Comparison of ENCODE assay signal across 9 cellular contexts in genomic region chr19:19628499-19629134, GRCh38. TPM values are rescaled to one million over a fixed set of nuclear protein-coding genes. Genes with fewer than 3 reads are reported as not detected.
A peak's percentile ranks its signal among the peaks of the same experiment; 100 is the strongest.
DNase-seq lines count a peak whose midpoint lies in the region; ATAC-seq, FAIRE-seq and TF ChIP-seq lines count a peak whose summit lies in the region.
"Had no signal": no experiment of that assay in that cellular context is flagged by ENCODE, and none has a peak within 500 bp of the region (broad histone marks: within the 10 kb centered on the region; RNA-seq: fewer than 3 reads in every experiment).

No MANE protein-coding gene starts in this region.

- 9% methylated on average over 52 of the region's 52 CpGs for WGBS in GM12878 (ENCODE audit: insufficient coverage, insufficient replicate concordance, low lambda C conversion rate, missing lambda C conversion rate)

- CTCF ChIA-PET in GM12878 (lab: Yijun Ruan, JAX) = interaction anchor here (0.6 kb wide), 1 partner anchor 259 kb away, joined by 3 read pairs; no protein-coding TSS in a partner anchor

- H3K79me2 ChIP-seq in SU-DHL-6 (ENCODE audit: insufficient read depth, low read length) (no peaks in the 10 kb centered on the region), GM12878 (ENCODE audit: control insufficient read depth, insufficient read depth, low read length) (no peaks in the 10 kb centered on the region), keratinocyte (ENCODE audit: control insufficient read depth, insufficient read depth, low read length) (peaks cover 3% of the 10 kb centered on the region)

- dilution Hi-C loops in keratinocyte (cut with MboI; ENCODE audit: extremely low pct_ligation_motif_present, low sequenced_read_pairs) = no loop called here

- RAD21 ChIA-PET in GM12878 (lab: Charles Lee; ENCODE audit: unreplicated experiment) = interaction anchor here (0.6 to 0.8 kb wide), 3 partner anchors 11 to 473 kb away, joined by 3 to 4 read pairs (median 3); no protein-coding TSS in a partner anchor

- H3K4me1 ChIP-seq in GM12878 (ENCODE audit: control insufficient read depth, insufficient read depth, low read length) = 0 out of 2 replicates have a peak, but pooled peaks cover 5% of the 10 kb centered on the region
- H3K4me1 ChIP-seq in keratinocyte (ENCODE audit: control insufficient read depth, extremely low read depth, insufficient read depth, low read length) = peaks cover 5% of the 10 kb centered on the region
- H3K4me1 ChIP-seq: SJSA1 had no signal

- TF ChIP-seq POLR2A in GM12878 (IDR thresholded peaks at IDR 0.05; ENCODE audit: low read depth, low read length) = peak; percentile 16; the same call in 1 of the 2 replicates

- no TSS peak for BruUV-seq in GM12878 (replicated peaks; lab: Mats Ljungman, UMichigan)

- DNase-seq in GM12878 (ENCODE audit: low read depth, low spot score) (no peak), keratinocyte (ENCODE audit: low read depth, low spot score) (peak; percentile 60), GM19239 (ENCODE audit: insufficient read length, low spot score) (no peak)
- peak; percentile 65 for DNase-seq in stimulated activated CD8-positive, alpha-beta memory T cell treated with anti-CD3 and anti-CD28 coated beads, Interleukin-4, amount 100 ng/mL, for 48 hours

- H3K9ac ChIP-seq in SU-DHL-6 (ENCODE audit: low read length) (peak overlapping the region; percentile 83), GM12878 (ENCODE audit: control insufficient read depth, insufficient read depth, low read length) (peak overlapping the region; percentile 21; the same call in 1 of the 2 replicates), keratinocyte (ENCODE audit: control insufficient read depth, extremely low read depth, insufficient read depth, low read length) (peak overlapping the region; percentile 79)

- H3K27me3 ChIP-seq in SU-DHL-6 (ENCODE audit: low read length) (no peaks in the 10 kb centered on the region), GM12878 (replicated peaks in 1 of 2; ENCODE audit: control insufficient read depth in 2 of 2, insufficient read depth in 2 of 2, low read length in 1 of 2) (no peaks in the 10 kb centered on the region), keratinocyte (ENCODE audit: control insufficient read depth, extremely low read depth, insufficient read depth, low read length) (no peaks in the 10 kb centered on the region)
- H3K27me3 ChIP-seq: SJSA1 had no signal

- intact Hi-C loops in GM12878 (cut with micrococcal nuclease; ENCODE audit: unreplicated experiment) = no loop called here

- SMC1A ChIA-PET in GM12878 (lab: Charles Lee; ENCODE audit: uncharacterized antibody, unreplicated experiment) = interaction anchor here (0.6 to 1.3 kb wide), 4 partner anchors 32 to 97 kb away, joined by 4 to 5 read pairs (median 4); no protein-coding TSS in a partner anchor

- peak overlapping the region; percentile 71 for H3K4me2 ChIP-seq in SU-DHL-6 (ENCODE audit: low read depth, low read length, poor library complexity, severe bottlenecking)
- peak overlapping the region; percentile 82 for H3K4me2 ChIP-seq in GM12878 (ENCODE audit: control insufficient read depth, insufficient read depth)
- peak overlapping the region; percentile 73 for H3K4me2 ChIP-seq in keratinocyte (ENCODE audit: control insufficient read depth, extremely low read depth, insufficient read depth, low read depth, low read length)

- TF ChIP-seq CTCF in SU-DHL-6 (IDR thresholded peaks at IDR 0.05; ENCODE audit: insufficient read depth, low read length, poor library complexity, severe bottlenecking) (no peak), GM12878 (IDR thresholded peaks at IDR 0.05 in 2 of 3, conservative IDR thresholded peaks at IDR 0.05 in 1 of 3; ENCODE audit: control insufficient read depth in 2 of 3, extremely low read depth in 1 of 3, insufficient read depth in 1 of 3, low read depth in 3 of 3, low read length in 3 of 3) (no peak), keratinocyte (optimal IDR thresholded peaks at IDR 0.05 in 1 of 3, IDR thresholded peaks at IDR 0.05 in 1 of 3, conservative IDR thresholded peaks at IDR 0.05 in 1 of 3; ENCODE audit: extremely low read depth in 1 of 3, insufficient read depth in 2 of 3, low read length in 3 of 3) (no peak)

- H3K36me3 ChIP-seq in SU-DHL-6 (ENCODE audit: low read length) = 0 out of 2 replicates have a peak, but pooled peaks cover 3% of the 10 kb centered on the region
- peaks cover under 1 to 16% of the 10 kb centered on the region in 2 experiments for H3K36me3 ChIP-seq in GM12878 (ENCODE audit: control insufficient read depth in 2 of 2, insufficient read depth in 2 of 2, low read length in 1 of 2)
- peaks cover 4 to 7% of the 10 kb centered on the region in 2 experiments for H3K36me3 ChIP-seq in keratinocyte (ENCODE audit: control insufficient read depth in 2 of 2, extremely low read depth in 1 of 2, insufficient read depth in 2 of 2, low read length in 2 of 2)

- in situ Hi-C loops in GM12878 (cut with MboI) = no loop called here

- TF ChIP-seq EP300 in GM12878 (IDR thresholded peaks at IDR 0.05; ENCODE audit: borderline replicate concordance in 1 of 2, control insufficient read depth in 1 of 2, low read depth in 2 of 2, low read length in 2 of 2) = no peak

- no peaks in the 10 kb centered on the region for H3K9me3 ChIP-seq in SU-DHL-6 (ENCODE audit: insufficient read depth, low read length)
- H3K9me3 ChIP-seq in GM12878 (replicated peaks; ENCODE audit: control insufficient read depth, insufficient read depth, low read length) = no peaks in the 10 kb centered on the region
- H3K9me3 ChIP-seq in keratinocyte (ENCODE audit: control insufficient read depth, low read depth, low read length) = no peaks in the 10 kb centered on the region
- H3K9me3 ChIP-seq: SJSA1 had no signal

- no peak overlapping the region for H2AFZ ChIP-seq in SU-DHL-6 (ENCODE audit: low read depth, low read length, severe bottlenecking)
- H2AFZ ChIP-seq in GM12878 (ENCODE audit: control insufficient read depth, low read depth, low read length) = peak overlapping the region; percentile 46
- peak overlapping the region; percentile 52 for H2AFZ ChIP-seq in keratinocyte (ENCODE audit: control insufficient read depth, low read length)

- POLR2A ChIA-PET in GM12878 (lab: Charles Lee) = interaction anchor here (0.5 to 3.0 kb wide), 6 partner anchors 18 to 161 kb away, joined by 3 to 10 read pairs (median 4); no protein-coding TSS in a partner anchor

- FAIRE-seq in GM12878 (lab: Jason Lieb, UNC) (peak; percentile 65), keratinocyte (lab: Jason Lieb, UNC) (peak; percentile 36), GM19239 (lab: Jason Lieb, UNC) (no peak)

- H4K20me1 ChIP-seq in SU-DHL-6 (ENCODE audit: low read depth, low read length) (no peaks in the 10 kb centered on the region), GM12878 (ENCODE audit: control insufficient read depth, insufficient read depth) (no peaks in the 10 kb centered on the region), keratinocyte (ENCODE audit: control insufficient read depth, extremely low read depth, insufficient read depth, low read length) (peaks cover 3% of the 10 kb centered on the region)

- peaks cover 11% of the 10 kb centered on the region; the same call in 1 of the 2 replicates for H3F3A ChIP-seq in SU-DHL-6 (ENCODE audit: insufficient read depth)

- no peaks in the 10 kb centered on the region for H3K9me2 ChIP-seq in SU-DHL-6 (replicated peaks; ENCODE audit: insufficient read depth, low read length)

- peak; percentile 16 for ATAC-seq in HG03521 (IDR thresholded peaks at IDR 0.05; ENCODE audit: unreplicated experiment)
- peak; percentile 52 for ATAC-seq in GM12878
- ATAC-seq in GM18519 (IDR thresholded peaks at IDR 0.05; ENCODE audit: low FRiP score, unreplicated experiment) = no peak

- no peaks in the 10 kb centered on the region for H3K9me1 ChIP-seq in keratinocyte (ENCODE audit: control insufficient read depth, extremely low read depth, insufficient read depth, low read length)

- TF ChIP-seq RAD21 in GM12878 (IDR thresholded peaks at IDR 0.05; ENCODE audit: insufficient read depth, low read depth, low read length) = no peak

- H3K27ac ChIP-seq in SU-DHL-6 (ENCODE audit: low read depth, low read length) (peak overlapping the region; percentile 59), GM12878 (ENCODE audit: control insufficient read depth, insufficient read depth) (no peak overlapping the region; the same call in 1 of the 2 replicates), keratinocyte (ENCODE audit: control insufficient read depth, insufficient read depth, low read length) (peak overlapping the region; percentile 69)
- H3K27ac ChIP-seq: SJSA1 had no signal

- peak overlapping the region; percentile 57; the same call in 1 of the 2 replicates for H3K4me3 ChIP-seq in GM08714 (ENCODE audit: low read length)
- peak overlapping the region; percentile 66 for H3K4me3 ChIP-seq in SU-DHL-6 (ENCODE audit: insufficient read depth, low read length, poor library complexity, severe bottlenecking)
- peak overlapping the region; percentile 57 for H3K4me3 ChIP-seq in GM12878
- H3K4me3 ChIP-seq in keratinocyte (ENCODE audit: control insufficient read depth in 2 of 3, extremely low read depth in 1 of 3, insufficient read depth in 2 of 3, low read depth in 1 of 3, low read length in 3 of 3) = peak overlapping the region; percentile 61 to 75 (median 64)
- H3K4me3 ChIP-seq: SJSA1 had no signal

RNA-seq across cellular contexts. Expression of gene LPAR2, which starts 0.6 kb away (rescaled TPM):
- 72.5 and 74.5 TPM in 2 replicates for total RNA-seq in GM12878 (2013; cell fraction: nucleolus; rRNA removed)
- total RNA-seq in GM12878 (2014; rRNA removed) (9.4 and 11.3 TPM in 2 replicates), GM12878 (2014; rRNA removed; fragmentation: Illumina TruSeq; extraction: Trizol) (5.0 and 6.3 TPM in 2 replicates), GM12878 (2021) (19.0 and 22.9 TPM in 2 replicates)
- 13.9 TPM for polyA plus RNA-seq in GM12878 (2011; ENCODE audit: low read depth)
- polyA plus RNA-seq in GM12878 (2011; rRNA removed) (6.6 and 9.0 TPM in 2 replicates), GM12878 (2014; fragmentation: Illumina TruSeq; extraction: Trizol) (8.6 and 12.6 TPM in 2 replicates), GM12878 (2014; fragmentation: Nextera tagmentation; extraction: Ambion mirVana) (1 to 10 TPM in 1 of 2 experiments, under 1 TPM in 1; 0.98 to 3.2 TPM), GM12878 (2014; rRNA removed) (17.3 and 23.8 TPM in 2 replicates), GM12878 (2016; fragmentation: Nextera tagmentation; extraction: Ambion mirVana) (10 to 100 TPM in 1 of 2 experiments, 1 to 10 TPM in 1; 8.5 to 12.0 TPM), keratinocyte (7.3 to 12.4 TPM (median 10.4 TPM) in 3 replicates)
- 13.3 and 17.0 TPM in 2 replicates for polyA plus RNA-seq in GM12878 (2011; cell fraction: cytosol; rRNA removed)
- 116 and 130 TPM in 2 replicates for polyA plus RNA-seq in GM12878 (2011; cell fraction: nucleus; rRNA removed)
- 19.2 and 19.8 TPM in 2 replicates for polyA plus RNA-seq in GM12878 (2012)
- 6.9 and 11.5 TPM in 2 replicates for polyA minus RNA-seq in GM12878 (2011; rRNA and poly(A)+ RNA removed)
- 4.7 and 6.7 TPM in 2 replicates for polyA minus RNA-seq in GM12878 (2011; cell fraction: cytosol; rRNA and poly(A)+ RNA removed)
- 9.2 and 13.2 TPM in 2 replicates for polyA minus RNA-seq in GM12878 (2011; cell fraction: nucleus; rRNA and poly(A)+ RNA removed)
- 3.8 TPM for polyA plus RNA-seq in keratinocyte (2011; ENCODE audit: low read depth)
- polyA plus RNA-seq in keratinocyte (2011; cell fraction: cytosol; rRNA removed) = 5.1 and 8.6 TPM in 2 replicates
- 27.3 and 38.4 TPM in 2 replicates for polyA plus RNA-seq in keratinocyte (2011; cell fraction: nucleus; rRNA removed)
- polyA plus RNA-seq in keratinocyte (2012; ENCODE audit: low replicate concordance) = 11.7 and 16.1 TPM in 2 replicates
- polyA minus RNA-seq in keratinocyte = 7.6 to 17.5 TPM (median 8.4 TPM) in 3 replicates
- 5.6 TPM for polyA minus RNA-seq in keratinocyte (2011; cell fraction: cytosol; rRNA and poly(A)+ RNA removed)
- polyA minus RNA-seq in keratinocyte (2011; cell fraction: nucleus; rRNA and poly(A)+ RNA removed) = 10.0 and 12.0 TPM in 2 replicates

RNA-seq across cellular contexts. Expression of gene PBX4, which starts 10.1 kb away (rescaled TPM):
- total RNA-seq in GM12878 (2013; cell fraction: nucleolus; rRNA removed) = 65.0 and 68.4 TPM in 2 replicates
- total RNA-seq in GM12878 (2014; rRNA removed) (7.1 and 10.1 TPM in 2 replicates), GM12878 (2014; rRNA removed; fragmentation: Illumina TruSeq; extraction: Trizol) (3.9 and 4.4 TPM in 2 replicates), GM12878 (2021) (7.7 and 9.6 TPM in 2 replicates)
- polyA plus RNA-seq in GM12878 (2011; ENCODE audit: low read depth) = 1.6 TPM
- polyA plus RNA-seq in GM12878 (2011; rRNA removed) (12.6 and 15.8 TPM in 2 replicates), GM12878 (2014; fragmentation: Illumina TruSeq; extraction: Trizol) (1.5 and 3.5 TPM in 2 replicates), GM12878 (2014; fragmentation: Nextera tagmentation; extraction: Ambion mirVana) (under 1 TPM; 0.18 to 0.75 TPM), GM12878 (2014; rRNA removed) (17.3 and 18.8 TPM in 2 replicates), GM12878 (2016; fragmentation: Nextera tagmentation; extraction: Ambion mirVana) (1 to 10 TPM; 2.7 to 4.1 TPM), keratinocyte (1.7 to 2.2 TPM (median 2.1 TPM) in 3 replicates)
- 21.2 and 27.3 TPM in 2 replicates for polyA plus RNA-seq in GM12878 (2011; cell fraction: cytosol; rRNA removed)
- 40.2 and 55.3 TPM in 2 replicates for polyA plus RNA-seq in GM12878 (2011; cell fraction: nucleus; rRNA removed)
- polyA plus RNA-seq in GM12878 (2012) = 6.5 and 8.8 TPM in 2 replicates
- 12.6 and 18.7 TPM in 2 replicates for polyA minus RNA-seq in GM12878 (2011; rRNA and poly(A)+ RNA removed)
- 3.2 and 7.9 TPM in 2 replicates for polyA minus RNA-seq in GM12878 (2011; cell fraction: cytosol; rRNA and poly(A)+ RNA removed)
- polyA minus RNA-seq in GM12878 (2011; cell fraction: nucleus; rRNA and poly(A)+ RNA removed) = 11.8 and 20.4 TPM in 2 replicates
- 1.4 TPM for polyA plus RNA-seq in keratinocyte (2011; ENCODE audit: low read depth)
- 0.88 and 1.4 TPM in 2 replicates for polyA plus RNA-seq in keratinocyte (2011; cell fraction: cytosol; rRNA removed)
- 6.6 and 10.1 TPM in 2 replicates for polyA plus RNA-seq in keratinocyte (2011; cell fraction: nucleus; rRNA removed)
- polyA plus RNA-seq in keratinocyte (2012; ENCODE audit: low replicate concordance) = 1.3 and 2.1 TPM in 2 replicates
- polyA minus RNA-seq in keratinocyte = 0.85 to 5.1 TPM (median 2.7 TPM) in 3 replicates
- polyA minus RNA-seq in keratinocyte (2011; cell fraction: cytosol; rRNA and poly(A)+ RNA removed) = not detected
- 2.6 TPM in 2 replicates for polyA minus RNA-seq in keratinocyte (2011; cell fraction: nucleus; rRNA and poly(A)+ RNA removed)

RNA-seq across cellular contexts. Expression of gene GMIP, which starts 14.8 kb away (rescaled TPM):
- total RNA-seq in GM12878 (2013; cell fraction: nucleolus; rRNA removed) = 61.6 and 65.3 TPM in 2 replicates
- total RNA-seq in GM12878 (2014; rRNA removed) (35.1 and 39.6 TPM in 2 replicates), GM12878 (2014; rRNA removed; fragmentation: Illumina TruSeq; extraction: Trizol) (10.9 and 11.9 TPM in 2 replicates), GM12878 (2021) (58.4 and 63.5 TPM in 2 replicates)
- polyA plus RNA-seq in GM12878 (2011; ENCODE audit: low read depth) = 16.4 TPM
- polyA plus RNA-seq in GM12878 (2011; rRNA removed) (6.0 and 10.0 TPM in 2 replicates), GM12878 (2014; fragmentation: Illumina TruSeq; extraction: Trizol) (16.3 and 20.0 TPM in 2 replicates), GM12878 (2014; fragmentation: Nextera tagmentation; extraction: Ambion mirVana) (1 to 10 TPM; 1.5 to 2.8 TPM), GM12878 (2014; rRNA removed) (32.9 and 39.9 TPM in 2 replicates), GM12878 (2016; fragmentation: Nextera tagmentation; extraction: Ambion mirVana) (10 to 100 TPM; 24.7 to 30.9 TPM), keratinocyte (5.0 to 7.1 TPM (median 5.5 TPM) in 3 replicates)
- polyA plus RNA-seq in GM12878 (2011; cell fraction: cytosol; rRNA removed) = 14.1 and 15.4 TPM in 2 replicates
- 72.6 and 88.7 TPM in 2 replicates for polyA plus RNA-seq in GM12878 (2011; cell fraction: nucleus; rRNA removed)
- 43.1 and 45.9 TPM in 2 replicates for polyA plus RNA-seq in GM12878 (2012)
- polyA minus RNA-seq in GM12878 (2011; rRNA and poly(A)+ RNA removed) = 17.5 and 19.3 TPM in 2 replicates
- 14.8 and 15.9 TPM in 2 replicates for polyA minus RNA-seq in GM12878 (2011; cell fraction: cytosol; rRNA and poly(A)+ RNA removed)
- 14.1 and 26.4 TPM in 2 replicates for polyA minus RNA-seq in GM12878 (2011; cell fraction: nucleus; rRNA and poly(A)+ RNA removed)
- polyA plus RNA-seq in keratinocyte (2011; ENCODE audit: low read depth) = 7.0 TPM
- 3.6 and 8.9 TPM in 2 replicates for polyA plus RNA-seq in keratinocyte (2011; cell fraction: cytosol; rRNA removed)
- 16.0 and 20.7 TPM in 2 replicates for polyA plus RNA-seq in keratinocyte (2011; cell fraction: nucleus; rRNA removed)
- polyA plus RNA-seq in keratinocyte (2012; ENCODE audit: low replicate concordance) = 5.8 and 12.3 TPM in 2 replicates
- polyA minus RNA-seq in keratinocyte = 5.9 to 19.0 TPM (median 8.1 TPM) in 3 replicates
- polyA minus RNA-seq in keratinocyte (2011; cell fraction: cytosol; rRNA and poly(A)+ RNA removed) = 8.4 TPM
- 9.7 and 11.9 TPM in 2 replicates for polyA minus RNA-seq in keratinocyte (2011; cell fraction: nucleus; rRNA and poly(A)+ RNA removed)

RNA-seq across cellular contexts. Expression of gene ATP13A1, which starts 34.9 kb away (rescaled TPM):
- 216 and 273 TPM in 2 replicates for total RNA-seq in GM12878 (2013; cell fraction: nucleolus; rRNA removed)
- total RNA-seq in GM12878 (2014; rRNA removed) (33.1 and 38.1 TPM in 2 replicates), GM12878 (2014; rRNA removed; fragmentation: Illumina TruSeq; extraction: Trizol) (12.9 and 17.4 TPM in 2 replicates), GM12878 (2021) (90.3 and 91.0 TPM in 2 replicates)
- 23.1 TPM for polyA plus RNA-seq in GM12878 (2011; ENCODE audit: low read depth)
- polyA plus RNA-seq in GM12878 (2011; rRNA removed) (14.0 and 21.4 TPM in 2 replicates), GM12878 (2014; fragmentation: Illumina TruSeq; extraction: Trizol) (13.1 and 21.1 TPM in 2 replicates), GM12878 (2014; fragmentation: Nextera tagmentation; extraction: Ambion mirVana) (1 to 10 TPM in 1 of 2 experiments, under 1 TPM in 1; 0.37 to 1.4 TPM), GM12878 (2014; rRNA removed) (51.7 and 68.6 TPM in 2 replicates), GM12878 (2016; fragmentation: Nextera tagmentation; extraction: Ambion mirVana) (10 to 100 TPM; 67.8 to 74.3 TPM), keratinocyte (9.8 to 20.5 TPM (median 17.7 TPM) in 3 replicates)
- 32.9 and 38.0 TPM in 2 replicates for polyA plus RNA-seq in GM12878 (2011; cell fraction: cytosol; rRNA removed)
- polyA plus RNA-seq in GM12878 (2011; cell fraction: nucleus; rRNA removed) = 424 and 553 TPM in 2 replicates
- 57.4 and 58.7 TPM in 2 replicates for polyA plus RNA-seq in GM12878 (2012)
- polyA minus RNA-seq in GM12878 (2011; rRNA and poly(A)+ RNA removed) = 72.7 and 99.8 TPM in 2 replicates
- 31.8 and 45.4 TPM in 2 replicates for polyA minus RNA-seq in GM12878 (2011; cell fraction: cytosol; rRNA and poly(A)+ RNA removed)
- polyA minus RNA-seq in GM12878 (2011; cell fraction: nucleus; rRNA and poly(A)+ RNA removed) = 139 and 201 TPM in 2 replicates
- polyA plus RNA-seq in keratinocyte (2011; ENCODE audit: low read depth) = 12.0 TPM
- polyA plus RNA-seq in keratinocyte (2011; cell fraction: cytosol; rRNA removed) = 8.6 and 16.9 TPM in 2 replicates
- 85.1 and 101 TPM in 2 replicates for polyA plus RNA-seq in keratinocyte (2011; cell fraction: nucleus; rRNA removed)
- polyA plus RNA-seq in keratinocyte (2012; ENCODE audit: low replicate concordance) = 22.4 and 33.0 TPM in 2 replicates
- 52.5 to 150 TPM (median 59.8 TPM) in 3 replicates for polyA minus RNA-seq in keratinocyte
- 42.2 TPM for polyA minus RNA-seq in keratinocyte (2011; cell fraction: cytosol; rRNA and poly(A)+ RNA removed)
- polyA minus RNA-seq in keratinocyte (2011; cell fraction: nucleus; rRNA and poly(A)+ RNA removed) = 75.9 and 98.4 TPM in 2 replicates

RNA-seq across cellular contexts. Expression of gene ZNF101, which starts 40.0 kb away (rescaled TPM):
- 29.0 and 31.2 TPM in 2 replicates for total RNA-seq in GM12878 (2013; cell fraction: nucleolus; rRNA removed)
- total RNA-seq in GM12878 (2014; rRNA removed) = 16.9 and 20.9 TPM in 2 replicates
- total RNA-seq in GM12878 (2014; rRNA removed; fragmentation: Illumina TruSeq; extraction: Trizol) = 25.1 and 28.0 TPM in 2 replicates
- 22.2 and 22.8 TPM in 2 replicates for total RNA-seq in GM12878 (2021)
- polyA plus RNA-seq in GM12878 (2011; ENCODE audit: low read depth) = 10.3 TPM
- 40.5 and 71.0 TPM in 2 replicates for polyA plus RNA-seq in GM12878 (2011; rRNA removed)
- 15.3 and 15.6 TPM in 2 replicates for polyA plus RNA-seq in GM12878 (2011; cell fraction: cytosol; rRNA removed)
- 10.8 and 14.1 TPM in 2 replicates for polyA plus RNA-seq in GM12878 (2011; cell fraction: nucleus; rRNA removed)
- 12.2 and 15.0 TPM in 2 replicates for polyA plus RNA-seq in GM12878 (2012)
- polyA plus RNA-seq in GM12878 (2014; fragmentation: Illumina TruSeq; extraction: Trizol) = 19.3 and 24.1 TPM in 2 replicates
- polyA plus RNA-seq in GM12878 (2014; fragmentation: Nextera tagmentation; extraction: Ambion mirVana) = 10 to 100 TPM; 20.4 to 21.3 TPM
- 15.2 and 15.9 TPM in 2 replicates for polyA plus RNA-seq in GM12878 (2014; rRNA removed)
- 10 to 100 TPM; 16.3 to 17.1 TPM for polyA plus RNA-seq in GM12878 (2016; fragmentation: Nextera tagmentation; extraction: Ambion mirVana)
- polyA minus RNA-seq in GM12878 (2011; rRNA and poly(A)+ RNA removed) = 27.3 and 28.5 TPM in 2 replicates
- 7.6 and 8.9 TPM in 2 replicates for polyA minus RNA-seq in GM12878 (2011; cell fraction: cytosol; rRNA and poly(A)+ RNA removed)
- polyA minus RNA-seq in GM12878 (2011; cell fraction: nucleus; rRNA and poly(A)+ RNA removed) = 7.4 and 13.6 TPM in 2 replicates
- polyA plus RNA-seq in keratinocyte = 6.0 to 9.8 TPM (median 8.1 TPM) in 3 replicates
- polyA plus RNA-seq in keratinocyte (2011; ENCODE audit: low read depth) = 5.9 TPM
- polyA plus RNA-seq in keratinocyte (2011; cell fraction: cytosol; rRNA removed) = 4.6 and 8.5 TPM in 2 replicates
- polyA plus RNA-seq in keratinocyte (2011; cell fraction: nucleus; rRNA removed) = 8.5 and 10.6 TPM in 2 replicates
- polyA plus RNA-seq in keratinocyte (2012; ENCODE audit: low replicate concordance) = 5.6 and 6.4 TPM in 2 replicates
- polyA minus RNA-seq in keratinocyte = 6.0 to 21.2 TPM (median 6.9 TPM) in 3 replicates
- polyA minus RNA-seq in keratinocyte (2011; cell fraction: cytosol; rRNA and poly(A)+ RNA removed) = 5.6 TPM
- 5.2 and 7.3 TPM in 2 replicates for polyA minus RNA-seq in keratinocyte (2011; cell fraction: nucleus; rRNA and poly(A)+ RNA removed)

Comparison
In these comparisons a context has a peak if more than half of its experiments do, and no peak if none do; other contexts are left out.
1. H3K9ac ChIP-seq: peak in every context shown above with its lines; median percentile 83 in SU-DHL-6; 79 in keratinocyte; 21 in GM12878.
2. DNase-seq: peak in keratinocyte (single experiment) and stimulated activated CD8-positive, alpha-beta memory T cell treated with anti-CD3 and anti-CD28 coated beads, Interleukin-4, amount 100 ng/mL, for 48 hours (single experiment); none in GM12878 (single experiment) and GM19239 (single experiment).
3. Peak in every context shown above with its lines, with median percentiles within 50 percentile points of each other: H3K4me3 ChIP-seq and H3K4me2 ChIP-seq.